ENCODE assay signal across 8 cellular contexts in genomic region chr9:128078504-128079434, GRCh38. TPM values are rescaled to one million over a fixed set of nuclear protein-coding genes. Genes with fewer than 3 reads are reported as not detected.
DNase-seq lines count a peak whose midpoint lies in the region; ATAC-seq, FAIRE-seq and TF ChIP-seq lines count a peak whose summit lies in the region.

No MANE protein-coding gene starts in this region.

- POLR2A ChIA-PET in PC-9 (lab: Charles Lee; ENCODE audit: unreplicated experiment), result interaction anchor here (0.5 to 1.0 kb wide), 11 partner anchors 11 to 854 kb away, joined by 3 to 13 read pairs (median 5); partner anchors contain the start of genes PIP5KL1 and SLC25A25

- H3K27me3 ChIP-seq in PC-9 (ENCODE audit: insufficient read depth, low read depth) (no peaks in the 10 kb centered on the region), prostate gland (replicated peaks; ENCODE audit: insufficient read depth) (no peaks in the 10 kb centered on the region)

- DNase-seq in H54 (ENCODE audit: insufficient read length, low spot score), result peak; percentile 66
- peak; percentile 79 to 94 for DNase-seq in PC-9
- peak; percentile 68 for DNase-seq in epithelial cell of esophagus (ENCODE audit: low read depth)
- DNase-seq in prostate gland (ENCODE audit: low spot score), result peak; percentile 76
- DNase-seq in iPS-NIHi7 (ENCODE audit: extremely low spot score), result no peak
- DNase-seq in NCI-H2081 (lab: John Stamatoyannopoulos, UW), result no peak

- H2AFZ ChIP-seq in PC-9, result no peak overlapping the region

- WGBS in prostate gland, result 44% methylated on average over 11 of the region's 11 CpGs

- H3K4me2 ChIP-seq in PC-9, result peak overlapping the region; percentile 45

- intact Hi-C loops in PC-9 (cut with micrococcal nuclease; ENCODE audit: unreplicated experiment) (loop anchor here (1.0 to 2.0 kb wide), 2 partner anchors 16 to 20 kb away; no protein-coding TSS in a partner anchor), prostate gland (cut with DNase I) (no loop called here)

- TF ChIP-seq POLR2A in H54 (IDR thresholded peaks at IDR 0.05; ENCODE audit: low read depth, low read length) (no peak), prostate gland (IDR thresholded peaks at IDR 0.05) (no peak)

- no peaks in the 10 kb centered on the region for H3K9me3 ChIP-seq in PC-9 (ENCODE audit: insufficient read depth, low read depth)
- H3K9me3 ChIP-seq in prostate gland, result no peaks in the 10 kb centered on the region

- CTCF ChIA-PET in PC-9 (lab: Charles Lee), result interaction anchor here (0.5 to 1.0 kb wide), 4 partner anchors 11 to 278 kb away, joined by 3 to 9 read pairs (median 4); partner anchors contain the start of gene NAIF1

- H3K4me1 ChIP-seq in PC-9 (replicated peaks; ENCODE audit: insufficient read depth), result peaks cover 42% of the 10 kb centered on the region
- peaks cover 28% of the 10 kb centered on the region for H3K4me1 ChIP-seq in prostate gland (replicated peaks)

- ATAC-seq in GM18520 (IDR thresholded peaks at IDR 0.05; ENCODE audit: unreplicated experiment) (no peak), GM21717 (IDR thresholded peaks at IDR 0.05; ENCODE audit: unreplicated experiment) (no peak)

- H3K9me2 ChIP-seq in PC-9 (ENCODE audit: insufficient read depth), result no peaks in the 10 kb centered on the region

- peak overlapping the region; percentile 74 for H3K27ac ChIP-seq in PC-9
- peak overlapping the region; percentile 53 to 65 for H3K27ac ChIP-seq in prostate gland

- no TSS peak for BruUV-seq in PC-9 (replicated peaks; lab: Mats Ljungman, UMichigan)

- H3K36me3 ChIP-seq in PC-9 (ENCODE audit: low read depth), result no peaks in the 10 kb centered on the region
- no peaks in the 10 kb centered on the region for H3K36me3 ChIP-seq in prostate gland

- H3K4me3 ChIP-seq in PC-9 (no peak overlapping the region), epithelial cell of esophagus (ENCODE audit: low read length) (no peak overlapping the region), prostate gland (no peak overlapping the region)

- H3F3A ChIP-seq in PC-9 (ENCODE audit: insufficient read depth, low read depth), result peaks cover 35% of the 10 kb centered on the region

- peak; percentile 15 for FAIRE-seq in H54 (lab: Jason Lieb, UNC)

- TF ChIP-seq CTCF in PC-9 (conservative IDR thresholded peaks at IDR 0.05), result no peak
- TF ChIP-seq CTCF in epithelial cell of esophagus (IDR thresholded peaks at IDR 0.05; ENCODE audit: insufficient read depth, low read depth, low read length, missing control alignments), result no peak
- TF ChIP-seq CTCF in prostate gland (IDR thresholded peaks at IDR 0.05), result peak in 1 of 4 experiments; percentile 20

- no peaks in the 10 kb centered on the region for H4K20me1 ChIP-seq in PC-9 (ENCODE audit: insufficient read depth)

- H3K79me2 ChIP-seq in PC-9 (ENCODE audit: low read depth), result peaks cover 59% of the 10 kb centered on the region

RNA-seq across cellular contexts. Expression of gene SLC25A25, which starts 10.7 kb away (rescaled TPM):
- total RNA-seq in PC-9 (2021) (11.7 and 13.4 TPM in 2 replicates), prostate gland (10 to 100 TPM; 26.0 to 33.1 TPM)

RNA-seq across cellular contexts. Expression of gene NAIF1, which starts 11.6 kb away (rescaled TPM):
- 16.1 and 17.3 TPM in 2 replicates for total RNA-seq in PC-9 (2021)
- total RNA-seq in prostate gland, result 10 to 100 TPM; 12.3 to 12.6 TPM

RNA-seq across cellular contexts. Expression of gene PTGES2, which starts 48.8 kb away (rescaled TPM):
- total RNA-seq in PC-9 (2021) (95.2 and 124 TPM in 2 replicates), prostate gland (10 to 100 TPM; 89.4 to 96.1 TPM)

Comparison
In these comparisons a context has a peak if more than half of its experiments do, and no peak if none do; other contexts are left out.
1. DNase-seq: peak in H54 (single experiment), PC-9 (2 of 2), epithelial cell of esophagus (single experiment) and prostate gland (single experiment); none in iPS-NIHi7 (single experiment) and NCI-H2081 (0 of 2).